ENCODE assay signal across 1 cellular context in the genomic region with DNA sequence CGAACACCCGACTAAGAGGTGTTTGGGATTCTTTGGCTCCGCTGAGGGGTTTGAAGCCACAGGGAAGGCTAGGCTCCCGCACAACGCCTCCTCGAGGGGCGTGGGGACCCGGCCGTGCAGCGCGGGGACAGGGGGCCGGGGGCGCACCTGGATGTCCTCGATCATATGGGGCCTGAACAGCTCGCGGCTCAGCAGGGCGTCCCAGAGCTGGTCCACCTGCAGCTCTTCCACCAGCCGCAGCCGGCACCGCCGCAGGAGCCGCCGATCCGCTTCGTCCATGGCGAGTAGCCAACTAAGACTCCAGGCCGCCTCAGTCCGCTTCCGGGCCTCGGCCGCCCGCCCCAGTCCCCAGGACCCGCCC.
TF ChIP-seq lines count a peak whose summit lies in the region.

CASP9 (minus strand) TSS at position 294 of the 361 bp plus-strand sequence; CDS start at position 279, 15 bp downstream.

TF ChIP-seq in K562, 482 proteins besides CTCF, POLR2A, EP300 and RAD21 (continued from another document):
- TF ChIP-seq, protein P1, sequence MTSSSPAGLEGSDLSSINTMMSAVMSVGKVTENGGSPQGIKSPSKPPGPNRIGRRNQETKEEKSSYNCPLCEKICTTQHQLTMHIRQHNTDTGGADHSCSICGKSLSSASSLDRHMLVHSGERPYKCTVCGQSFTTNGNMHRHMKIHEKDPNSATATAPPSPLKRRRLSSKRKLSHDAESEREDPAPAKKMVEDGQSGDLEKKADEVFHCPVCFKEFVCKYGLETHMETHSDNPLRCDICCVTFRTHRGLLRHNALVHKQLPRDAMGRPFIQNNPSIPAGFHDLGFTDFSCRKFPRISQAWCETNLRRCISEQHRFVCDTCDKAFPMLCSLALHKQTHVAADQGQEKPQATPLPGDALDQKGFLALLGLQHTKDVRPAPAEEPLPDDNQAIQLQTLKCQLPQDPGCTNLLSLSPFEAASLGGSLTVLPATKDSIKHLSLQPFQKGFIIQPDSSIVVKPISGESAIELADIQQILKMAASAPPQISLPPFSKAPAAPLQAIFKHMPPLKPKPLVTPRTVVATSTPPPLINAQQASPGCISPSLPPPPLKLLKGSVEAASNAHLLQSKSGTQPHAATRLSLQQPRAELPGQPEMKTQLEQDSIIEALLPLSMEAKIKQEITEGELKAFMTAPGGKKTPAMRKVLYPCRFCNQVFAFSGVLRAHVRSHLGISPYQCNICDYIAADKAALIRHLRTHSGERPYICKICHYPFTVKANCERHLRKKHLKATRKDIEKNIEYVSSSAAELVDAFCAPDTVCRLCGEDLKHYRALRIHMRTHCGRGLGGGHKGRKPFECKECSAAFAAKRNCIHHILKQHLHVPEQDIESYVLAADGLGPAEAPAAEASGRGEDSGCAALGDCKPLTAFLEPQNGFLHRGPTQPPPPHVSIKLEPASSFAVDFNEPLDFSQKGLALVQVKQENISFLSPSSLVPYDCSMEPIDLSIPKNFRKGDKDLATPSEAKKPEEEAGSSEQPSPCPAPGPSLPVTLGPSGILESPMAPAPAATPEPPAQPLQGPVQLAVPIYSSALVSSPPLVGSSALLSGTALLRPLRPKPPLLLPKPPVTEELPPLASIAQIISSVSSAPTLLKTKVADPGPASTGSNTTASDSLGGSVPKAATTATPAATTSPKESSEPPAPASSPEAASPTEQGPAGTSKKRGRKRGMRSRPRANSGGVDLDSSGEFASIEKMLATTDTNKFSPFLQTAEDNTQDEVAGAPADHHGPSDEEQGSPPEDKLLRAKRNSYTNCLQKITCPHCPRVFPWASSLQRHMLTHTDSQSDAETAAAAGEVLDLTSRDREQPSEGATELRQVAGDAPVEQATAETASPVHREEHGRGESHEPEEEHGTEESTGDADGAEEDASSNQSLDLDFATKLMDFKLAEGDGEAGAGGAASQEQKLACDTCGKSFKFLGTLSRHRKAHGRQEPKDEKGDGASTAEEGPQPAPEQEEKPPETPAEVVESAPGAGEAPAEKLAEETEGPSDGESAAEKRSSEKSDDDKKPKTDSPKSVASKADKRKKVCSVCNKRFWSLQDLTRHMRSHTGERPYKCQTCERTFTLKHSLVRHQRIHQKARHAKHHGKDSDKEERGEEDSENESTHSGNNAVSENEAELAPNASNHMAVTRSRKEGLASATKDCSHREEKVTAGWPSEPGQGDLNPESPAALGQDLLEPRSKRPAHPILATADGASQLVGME (CRISPR knock-in tag; IDR thresholded peaks at IDR 0.05): 0 out of 2 replicates have a peak, but pooled peaks have one; percentile 61
- TF ChIP-seq MAZ (CRISPR knock-in tag; conservative IDR thresholded peaks at IDR 0.05 in 1 of 2, IDR thresholded peaks at IDR 0.05 in 1 of 2): peak in 1 of 2 experiments; percentile 73; a peak in 2 of 4 replicates
- TF ChIP-seq CXXC5 (CRISPR knock-in tag; IDR thresholded peaks at IDR 0.05): peak; percentile 33
- 0 out of 2 replicates have a peak, but pooled peaks have one; percentile 58 for TF ChIP-seq ZBED1 (IDR thresholded peaks at IDR 0.05)
- TF ChIP-seq, protein P2, sequence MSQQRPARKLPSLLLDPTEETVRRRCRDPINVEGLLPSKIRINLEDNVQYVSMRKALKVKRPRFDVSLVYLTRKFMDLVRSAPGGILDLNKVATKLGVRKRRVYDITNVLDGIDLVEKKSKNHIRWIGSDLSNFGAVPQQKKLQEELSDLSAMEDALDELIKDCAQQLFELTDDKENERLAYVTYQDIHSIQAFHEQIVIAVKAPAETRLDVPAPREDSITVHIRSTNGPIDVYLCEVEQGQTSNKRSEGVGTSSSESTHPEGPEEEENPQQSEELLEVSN (IDR thresholded peaks at IDR 0.05; ENCODE audit: borderline replicate concordance in 1 of 2, extremely low read depth in 1 of 2, insufficient read depth in 1 of 2, insufficient read length in 1 of 2, low read depth in 1 of 2, low read length in 1 of 2, poor library complexity in 1 of 2, severe bottlenecking in 1 of 2): peak in 1 of 2 experiments; percentile 40
- TF ChIP-seq STAT5A (IDR thresholded peaks at IDR 0.05; ENCODE audit: borderline replicate concordance, low read length): no peak
- TF ChIP-seq MTA3 (IDR thresholded peaks at IDR 0.05; ENCODE audit: borderline replicate concordance): 0 out of 2 replicates have a peak, but pooled peaks have one; percentile 45
- no peak for TF ChIP-seq FOXM1 (IDR thresholded peaks at IDR 0.05; ENCODE audit: low read depth)
- 0 out of 2 replicates have a peak, but pooled peaks have one; percentile 29 for TF ChIP-seq FOXM1 (CRISPR knock-in tag; IDR thresholded peaks at IDR 0.05; ENCODE audit: low read depth)
- no peak for TF ChIP-seq TBL1XR1 (IDR thresholded peaks at IDR 0.05; ENCODE audit: low read length in 2 of 2)
- TF ChIP-seq ZNF347 (CRISPR knock-in tag; IDR thresholded peaks at IDR 0.05; ENCODE audit: low read depth): no peak
- 0 out of 2 replicates have a peak, but pooled peaks have one; percentile 15 for TF ChIP-seq SOX6 (IDR thresholded peaks at IDR 0.05)
- TF ChIP-seq, protein P3, sequence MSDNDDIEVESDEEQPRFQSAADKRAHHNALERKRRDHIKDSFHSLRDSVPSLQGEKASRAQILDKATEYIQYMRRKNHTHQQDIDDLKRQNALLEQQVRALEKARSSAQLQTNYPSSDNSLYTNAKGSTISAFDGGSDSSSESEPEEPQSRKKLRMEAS (CRISPR knock-in tag; IDR thresholded peaks at IDR 0.05): peak; percentile 36
- TF ChIP-seq CHD1 (IDR thresholded peaks at IDR 0.05; ENCODE audit: low read length): peak; percentile 44
- 0 out of 2 replicates have a peak, but pooled peaks have one; percentile 38 for TF ChIP-seq NFIX (CRISPR knock-in tag; IDR thresholded peaks at IDR 0.05; ENCODE audit: low read depth)
- peak; percentile 83 for TF ChIP-seq GABPB1 (CRISPR knock-in tag; IDR thresholded peaks at IDR 0.05)
- TF ChIP-seq HDAC1 (IDR thresholded peaks at IDR 0.05): peak in 1 of 2 experiments; percentile 58; a peak in 2 of 4 replicates
- peak; percentile 92 for TF ChIP-seq ZBTB7A (IDR thresholded peaks at IDR 0.05; ENCODE audit: borderline replicate concordance, control insufficient read depth, low read depth, low read length)
- TF ChIP-seq GATAD2B (IDR thresholded peaks at IDR 0.05; ENCODE audit: borderline replicate concordance): no peak
- peak; percentile 75 for TF ChIP-seq POLR2H (tag; IDR thresholded peaks at IDR 0.05; ENCODE audit: low read depth)
- TF ChIP-seq MXI1 (IDR thresholded peaks at IDR 0.05; ENCODE audit: low read depth, low read length): no peak
- TF ChIP-seq BDP1 (IDR thresholded peaks at IDR 0.05; ENCODE audit: insufficient read depth, insufficient read length): no peak
- TF ChIP-seq NCOR1 (IDR thresholded peaks at IDR 0.05): 0 out of 2 replicates have a peak, but pooled peaks have one; percentile 4
- peak; percentile 46; the same call in 1 of the 2 replicates for TF ChIP-seq ETS1 (conservative IDR thresholded peaks at IDR 0.05; ENCODE audit: control insufficient read depth, low read depth, low read length)
- TF ChIP-seq TBP (optimal IDR thresholded peaks at IDR 0.05; ENCODE audit: low read depth, low read length): peak; percentile 74
- TF ChIP-seq KDM1A (IDR thresholded peaks at IDR 0.05): no peak
- TF ChIP-seq GABPA (tag; conservative IDR thresholded peaks at IDR 0.05; ENCODE audit: low read depth): peak; percentile 60
- TF ChIP-seq TEAD4 (IDR thresholded peaks at IDR 0.05; ENCODE audit: low read length): no peak; the same call in 1 of the 2 replicates
- no peak for TF ChIP-seq TEAD4 (CRISPR knock-in tag; IDR thresholded peaks at IDR 0.05; ENCODE audit: borderline replicate concordance)
- no peak for TF ChIP-seq KLF6 (CRISPR knock-in tag; IDR thresholded peaks at IDR 0.05; ENCODE audit: borderline replicate concordance)
- TF ChIP-seq POLR2B (IDR thresholded peaks at IDR 0.05; ENCODE audit: low read depth, partially characterized antibody): peak; percentile 70
- TF ChIP-seq PML (IDR thresholded peaks at IDR 0.05; ENCODE audit: low read length): peak; percentile 31; the same call in 1 of the 2 replicates
- TF ChIP-seq TAF9B (IDR thresholded peaks at IDR 0.05; ENCODE audit: partially characterized antibody): no peak
- peak; percentile 86 for TF ChIP-seq ELF1 (tag; IDR thresholded peaks at IDR 0.05)
